Comparison of ENCODE assay signal across 14 cellular contexts in the genomic region with DNA sequence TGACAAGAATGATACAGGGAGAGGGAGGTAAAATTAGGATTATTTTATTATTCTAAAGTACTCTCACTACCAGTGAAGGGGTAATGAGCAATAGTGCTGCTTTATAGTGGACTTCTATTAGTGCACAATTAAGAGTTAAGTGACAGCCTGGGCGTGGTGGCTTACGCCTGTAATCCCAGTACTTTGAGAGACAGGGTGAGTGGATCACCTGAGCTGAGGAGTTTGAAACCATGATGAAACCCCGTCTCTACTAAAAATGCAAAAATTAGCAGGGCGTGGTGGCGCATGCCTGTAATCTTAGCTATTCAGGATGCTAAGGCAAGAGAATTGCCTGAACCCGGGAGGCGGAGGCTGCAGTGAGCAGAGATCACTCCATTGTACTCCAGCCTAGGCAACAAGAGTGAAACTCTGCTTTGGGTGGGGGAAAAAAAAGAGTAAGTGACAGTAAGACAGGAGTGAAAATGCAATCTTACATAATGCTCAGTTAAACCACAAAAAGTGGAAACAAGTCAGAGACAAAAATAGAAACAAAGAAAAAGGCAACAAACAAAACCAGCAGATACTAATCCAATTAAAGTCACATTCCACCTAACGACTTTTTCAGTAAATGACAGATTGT.
DNase-seq lines count a peak whose midpoint lies in the region; ATAC-seq lines count a peak whose summit lies in the region.
"Had no signal": no experiment of that assay in that cellular context is flagged by ENCODE, and none has a peak within 500 bp of the region (broad histone marks: within the 10 kb centered on the region; RNA-seq: fewer than 3 reads in every experiment).

No MANE protein-coding gene starts in this region.

- ATAC-seq in activated naive CD8-positive, alpha-beta T cell treated with anti-CD3 and anti-CD28 coated beads, Interleukin-2, amount 50 U/mL, for 24 hours, result no peak
- ATAC-seq in HG02973 (IDR thresholded peaks at IDR 0.05; ENCODE audit: unreplicated experiment) (peak; percentile 68), sciatic nerve (no peak)
- peak; percentile 70 for ATAC-seq in stimulated activated naive CD8-positive, alpha-beta T cell treated with anti-CD3 and anti-CD28 coated beads, Interleukin-15, amount 100 ng/mL, for 72 hours
- ATAC-seq: left lobe of liver had no signal

- H3K27ac Mint-ChIP-seq in activated naive CD8-positive, alpha-beta T cell treated with anti-CD3 and anti-CD28 coated beads for 36 hours, result peak overlapping the region; percentile 51
- no peak overlapping the region for H3K27ac Mint-ChIP-seq in activated naive CD8-positive, alpha-beta T cell treated with anti-CD3 and anti-CD28 coated beads, Interleukin-2, amount 50 U/mL, for 24 hours
- H3K27ac Mint-ChIP-seq in stimulated activated naive CD8-positive, alpha-beta T cell treated with anti-CD3 and anti-CD28 coated beads, Interleukin-15, amount 100 ng/mL, for 72 hours, result peak overlapping the region in 1 of 2 donors; percentile 80
- H3K27ac Mint-ChIP-seq: activated T-cell treated with anti-CD3 and anti-CD28 coated beads, Interleukin-2, amount 50 U/mL, for 24 hours had no signal

- peaks cover 6% of the 10 kb centered on the region for H3K4me1 Mint-ChIP-seq in activated naive CD8-positive, alpha-beta T cell treated with anti-CD3 and anti-CD28 coated beads for 36 hours
- H3K4me1 Mint-ChIP-seq in activated naive CD8-positive, alpha-beta T cell treated with anti-CD3 and anti-CD28 coated beads, Interleukin-2, amount 50 U/mL, for 24 hours, result peaks cover 26% of the 10 kb centered on the region
- peaks cover 22% of the 10 kb centered on the region for H3K4me1 Mint-ChIP-seq in stimulated activated naive CD8-positive, alpha-beta T cell treated with anti-CD3 and anti-CD28 coated beads, Interleukin-15, amount 100 ng/mL, for 72 hours

- H3K9me3 Mint-ChIP-seq in activated naive CD8-positive, alpha-beta T cell treated with anti-CD3 and anti-CD28 coated beads for 36 hours, result peaks cover 2% of the 10 kb centered on the region
- H3K9me3 Mint-ChIP-seq in activated naive CD8-positive, alpha-beta T cell treated with anti-CD3 and anti-CD28 coated beads, Interleukin-2, amount 50 U/mL, for 24 hours, result no peaks in the 10 kb centered on the region
- H3K9me3 Mint-ChIP-seq in stimulated activated naive CD8-positive, alpha-beta T cell treated with anti-CD3 and anti-CD28 coated beads, Interleukin-15, amount 100 ng/mL, for 72 hours, result no peaks in the 10 kb centered on the region
- H3K9me3 Mint-ChIP-seq: activated T-cell treated with anti-CD3 and anti-CD28 coated beads, Interleukin-2, amount 50 U/mL, for 24 hours had no signal

- no peak overlapping the region for H3K4me3 Mint-ChIP-seq in activated naive CD8-positive, alpha-beta T cell treated with anti-CD3 and anti-CD28 coated beads for 36 hours
- no peak overlapping the region for H3K4me3 Mint-ChIP-seq in activated naive CD8-positive, alpha-beta T cell treated with anti-CD3 and anti-CD28 coated beads, Interleukin-2, amount 50 U/mL, for 24 hours
- H3K4me3 Mint-ChIP-seq in stimulated activated naive CD8-positive, alpha-beta T cell treated with anti-CD3 and anti-CD28 coated beads, Interleukin-15, amount 100 ng/mL, for 72 hours, result peak overlapping the region; percentile 23 to 62
- H3K4me3 Mint-ChIP-seq: activated T-cell treated with anti-CD3 and anti-CD28 coated beads, Interleukin-2, amount 50 U/mL, for 24 hours had no signal

- intact Hi-C loops in sciatic nerve (cut with DNase I), result no loop called here

- peaks cover 31% of the 10 kb centered on the region for H3K36me3 Mint-ChIP-seq in activated naive CD8-positive, alpha-beta T cell treated with anti-CD3 and anti-CD28 coated beads for 36 hours
- H3K36me3 Mint-ChIP-seq in activated naive CD8-positive, alpha-beta T cell treated with anti-CD3 and anti-CD28 coated beads, Interleukin-2, amount 50 U/mL, for 24 hours (ENCODE audit: low read depth), result peaks cover 22% of the 10 kb centered on the region

- DNase-seq in activated naive CD8-positive, alpha-beta T cell treated with anti-CD3 and anti-CD28 coated beads for 36 hours, result no peak
- DNase-seq in activated naive CD8-positive, alpha-beta T cell treated with anti-CD3 and anti-CD28 coated beads, Interleukin-2, amount 50 U/mL, for 24 hours, result no peak
- peak; percentile 3 for DNase-seq in SKM-1 (lab: John Stamatoyannopoulos, UW; ENCODE audit: unreplicated experiment)
- peak in 1 of 2 donors; percentile 13 for DNase-seq in stimulated activated naive CD8-positive, alpha-beta T cell treated with anti-CD3 and anti-CD28 coated beads, Interleukin-15, amount 100 ng/mL, for 72 hours
- no peak for DNase-seq in sciatic nerve (ENCODE audit: low spot score)
- DNase-seq in AG08395 (ENCODE audit: low spot score), result no peak
- no peak for DNase-seq in NCI-H1105 treated with DMSO at 0.1 percent for 48 hours (lab: John Stamatoyannopoulos, UW)
- DNase-seq: activated T-cell treated with anti-CD3 and anti-CD28 coated beads, Interleukin-2, amount 50 U/mL, for 24 hours; hypothalamus; NK-92 treated with Interleukin-12 subunit alpha and Interleukin-12 subunit beta, amount 100 ng/mL, for 24 hours; tibial artery; WERI-Rb-1 had no signal

- H3K27me3 Mint-ChIP-seq in activated naive CD8-positive, alpha-beta T cell treated with anti-CD3 and anti-CD28 coated beads for 36 hours, result no peaks in the 10 kb centered on the region
- H3K27me3 Mint-ChIP-seq in activated naive CD8-positive, alpha-beta T cell treated with anti-CD3 and anti-CD28 coated beads, Interleukin-2, amount 50 U/mL, for 24 hours, result no peaks in the 10 kb centered on the region
- no peaks in the 10 kb centered on the region for H3K27me3 Mint-ChIP-seq in stimulated activated naive CD8-positive, alpha-beta T cell treated with anti-CD3 and anti-CD28 coated beads, Interleukin-15, amount 100 ng/mL, for 72 hours
- H3K27me3 Mint-ChIP-seq: activated T-cell treated with anti-CD3 and anti-CD28 coated beads, Interleukin-2, amount 50 U/mL, for 24 hours had no signal

Comparison
In these comparisons a context has a peak if more than half of its experiments do, and no peak if none do; other contexts are left out.
1. H3K4me3 Mint-ChIP-seq: peak in stimulated activated naive CD8-positive, alpha-beta T cell treated with anti-CD3 and anti-CD28 coated beads, Interleukin-15, amount 100 ng/mL, for 72 hours (2 of 2); none in activated naive CD8-positive, alpha-beta T cell treated with anti-CD3 and anti-CD28 coated beads for 36 hours (single experiment) and activated naive CD8-positive, alpha-beta T cell treated with anti-CD3 and anti-CD28 coated beads, Interleukin-2, amount 50 U/mL, for 24 hours (single experiment).
2. ATAC-seq: peak in HG02973 (single experiment) and stimulated activated naive CD8-positive, alpha-beta T cell treated with anti-CD3 and anti-CD28 coated beads, Interleukin-15, amount 100 ng/mL, for 72 hours (single experiment); none in activated naive CD8-positive, alpha-beta T cell treated with anti-CD3 and anti-CD28 coated beads, Interleukin-2, amount 50 U/mL, for 24 hours (single experiment) and sciatic nerve (single experiment).